ENCODE assay signal across 8 cellular contexts in the genomic region with DNA sequence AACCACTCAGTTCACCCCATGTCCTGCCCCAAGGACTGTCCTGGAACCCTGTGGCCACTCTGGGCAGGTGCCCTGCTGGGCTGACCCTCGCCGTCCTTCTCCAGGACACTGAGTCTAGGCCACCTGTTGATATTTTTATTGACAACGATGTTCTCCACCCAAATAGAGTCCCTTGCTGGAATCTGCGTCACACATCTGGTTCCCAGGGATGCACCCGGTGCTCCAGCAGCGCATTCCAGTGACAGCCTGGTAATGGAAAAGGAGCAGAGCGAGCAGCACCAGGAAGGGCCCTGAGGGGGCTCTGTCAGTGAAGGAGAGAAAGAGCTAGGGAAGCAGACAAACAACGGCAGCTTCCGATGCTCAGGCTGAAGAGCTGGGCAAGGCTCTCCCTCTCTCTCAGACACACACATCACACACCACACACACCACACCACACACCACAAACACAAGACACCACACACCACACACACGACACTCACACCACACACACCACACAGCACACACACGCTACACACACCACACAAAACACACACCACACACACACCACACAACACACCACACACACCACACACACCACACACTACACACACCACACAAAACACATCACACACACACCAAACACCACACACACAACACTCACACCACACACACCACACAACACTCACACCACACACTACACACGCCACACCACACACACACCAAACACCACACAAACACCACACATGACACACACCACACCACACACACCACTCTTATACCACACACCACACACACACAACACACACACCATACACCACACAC.
A peak's percentile ranks its signal among the peaks of the same experiment; 100 is the strongest.
DNase-seq lines count a peak whose midpoint lies in the region; ATAC-seq and TF ChIP-seq lines count a peak whose summit lies in the region.

No MANE protein-coding gene starts in this region.

- DNase-seq in NCI-H748 (lab: John Stamatoyannopoulos, UW; ENCODE audit: unreplicated experiment) (peak; percentile 31), NCI-H748 treated with DMSO at 0.1 percent for 48 hours (lab: John Stamatoyannopoulos, UW) (no peak), KBM-7 (peak; percentile 25), astrocyte of the hippocampus (ENCODE audit: low read depth, low spot score) (peak; percentile 5), mucosa of descending colon (no peak), globus pallidus (ENCODE audit: low spot score) (no peak), NK-92 (lab: John Stamatoyannopoulos, UW; ENCODE audit: unreplicated experiment) (no peak), NCI-H1694 treated with DMSO at 0.1 percent for 48 hours (lab: John Stamatoyannopoulos, UW) (no peak)

- peak; percentile 31 for ATAC-seq in mucosa of descending colon

- intact Hi-C loops in mucosa of descending colon (cut with DNase I, micrococcal nuclease): no loop called here

- no peaks in the 10 kb centered on the region for H3K9me3 ChIP-seq in mucosa of descending colon

- no peak for TF ChIP-seq CTCF in mucosa of descending colon (IDR thresholded peaks at IDR 0.05)

- in situ Hi-C loops in KBM-7 (cut with MboI; ENCODE audit: low pct_unique_long_range_greater_than_20kb, low sequenced_read_pairs): no loop called here

- H3K4me1 ChIP-seq in mucosa of descending colon (ENCODE audit: low read depth): no peaks in the 10 kb centered on the region

- H3K4me3 ChIP-seq in mucosa of descending colon: no peak overlapping the region

- no peaks in the 10 kb centered on the region for H3K36me3 ChIP-seq in mucosa of descending colon (ENCODE audit: low read depth)

Comparison
In these comparisons a context has a peak if more than half of its experiments do, and no peak if none do; other contexts are left out.
1. DNase-seq: peak in NCI-H748 (single experiment), KBM-7 (single experiment) and astrocyte of the hippocampus (single experiment); none in NCI-H748 treated with DMSO at 0.1 percent for 48 hours (single experiment), mucosa of descending colon (0 of 3), globus pallidus (single experiment), NK-92 (single experiment) and NCI-H1694 treated with DMSO at 0.1 percent for 48 hours (single experiment).